ENCODE assay signal across 8 cellular contexts in the genomic region with DNA sequence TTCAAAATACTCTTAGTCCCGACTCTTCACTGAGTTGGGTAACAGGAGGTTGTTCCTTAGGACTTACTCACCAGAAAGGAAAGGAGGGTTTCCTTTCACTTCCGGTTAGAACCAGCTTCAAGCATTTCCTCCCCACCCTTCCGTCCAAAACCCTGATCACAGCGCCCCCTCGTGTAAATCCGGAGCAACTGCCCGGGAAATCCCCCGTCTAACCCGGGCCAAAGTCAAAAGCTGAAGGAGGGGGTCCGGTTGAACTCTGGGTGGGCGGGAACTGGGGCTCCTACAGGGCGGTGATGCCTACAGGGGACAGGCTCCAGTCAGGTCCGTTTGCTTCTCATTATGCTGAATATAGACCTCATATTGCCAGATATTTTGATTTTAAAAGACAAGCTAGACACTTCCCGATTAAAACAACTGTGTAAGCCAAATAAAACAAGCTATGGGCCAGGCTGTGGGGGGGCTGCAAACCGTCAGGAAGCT. TPM values are rescaled to one million over a fixed set of nuclear protein-coding genes. Genes with fewer than 3 reads are reported as not detected.
DNase-seq lines count a peak whose midpoint lies in the region; TF ChIP-seq lines count a peak whose summit lies in the region.

No MANE protein-coding gene starts in this region.

- H3K4me1 Mint-ChIP-seq in activated T-helper 2 cell treated with anti-CD3 and anti-CD28 coated beads, Interferon-gamma antibody, Interleukin-2, Interleukin-4, amounts not matched to agents 10 μg/mL and 5 μg/mL and 100 μg/mL, durations not matched to agents 14 hours and 24 hours and 36 hours (ENCODE audit: low read depth), result peaks cover 2% of the 10 kb centered on the region

- H3K27me3 ChIP-seq in DOHH2 (ENCODE audit: control insufficient read depth, low read length) (no peaks in the 10 kb centered on the region), GM23248 (replicated peaks; ENCODE audit: insufficient read depth) (no peaks in the 10 kb centered on the region), suprapubic skin (no peaks in the 10 kb centered on the region)

- H3K9me2 ChIP-seq in DOHH2 (replicated peaks; ENCODE audit: control insufficient read depth, low read length) (no peaks in the 10 kb centered on the region), GM23248 (ENCODE audit: insufficient read depth) (no peaks in the 10 kb centered on the region)

- H3K27me3 Mint-ChIP-seq in activated T-helper 2 cell treated with anti-CD3 and anti-CD28 coated beads, Interferon-gamma antibody, Interleukin-2, Interleukin-4, amounts not matched to agents 10 μg/mL and 5 μg/mL and 100 μg/mL, durations not matched to agents 14 hours and 24 hours and 36 hours (ENCODE audit: low read depth), result peaks cover 15% of the 10 kb centered on the region

- H3K9me3 ChIP-seq in DOHH2 (ENCODE audit: control insufficient read depth, insufficient read depth, low read length), result no peaks in the 10 kb centered on the region
- no peaks in the 10 kb centered on the region for H3K9me3 ChIP-seq in GM23248 (ENCODE audit: low read depth)
- no peaks in the 10 kb centered on the region for H3K9me3 ChIP-seq in suprapubic skin

- no peaks in the 10 kb centered on the region for H3K36me3 ChIP-seq in DOHH2 (ENCODE audit: control insufficient read depth, low read length)
- no peaks in the 10 kb centered on the region for H3K36me3 ChIP-seq in GM23248 (ENCODE audit: low read depth)
- H3K36me3 ChIP-seq in suprapubic skin, result no peaks in the 10 kb centered on the region

- H3K4me1 ChIP-seq in DOHH2 (ENCODE audit: control insufficient read depth, low read length), result peaks cover 5% of the 10 kb centered on the region
- peaks cover 21% of the 10 kb centered on the region for H3K4me1 ChIP-seq in GM23248 (ENCODE audit: insufficient read depth)
- peaks cover 15% of the 10 kb centered on the region for H3K4me1 ChIP-seq in suprapubic skin

- peak; percentile 81 for TF ChIP-seq CTCF in DOHH2 (IDR thresholded peaks at IDR 0.05; ENCODE audit: low read depth, low read length, poor library complexity, severe bottlenecking)
- TF ChIP-seq CTCF in suprapubic skin (IDR thresholded peaks at IDR 0.05), result peak; percentile 80 to 85

- no peaks in the 10 kb centered on the region for H3K36me3 Mint-ChIP-seq in activated T-helper 2 cell treated with anti-CD3 and anti-CD28 coated beads, Interferon-gamma antibody, Interleukin-2, Interleukin-4, amounts not matched to agents 10 μg/mL and 5 μg/mL and 100 μg/mL, durations not matched to agents 14 hours and 24 hours and 36 hours (ENCODE audit: low read depth)

- WGBS in GM23248 (ENCODE audit: low coverage in 1 of 2, low lambda C conversion rate in 2 of 2, missing lambda C conversion rate in 2 of 2), 2 experiments, result 0 to 1% methylated on average over 12 to 15 of the region's 15 CpGs
- 2% methylated on average over 15 of the region's 15 CpGs for WGBS in suprapubic skin

- intact Hi-C loops in activated T-helper 2 cell treated with anti-CD3 and anti-CD28 coated beads, Interferon-gamma antibody, Interleukin-2, Interleukin-4, amounts not matched to agents 10 μg/mL and 5 μg/mL and 100 μg/mL, durations not matched to agents 14 hours and 24 hours and 36 hours (cut with micrococcal nuclease), result loop anchor here (2.0 to 5.0 kb wide), 2 partner anchors 41 to 52 kb away; a partner anchor contains a TSS

- no peak overlapping the region for H3K27ac Mint-ChIP-seq in activated T-helper 2 cell treated with anti-CD3 and anti-CD28 coated beads, Interferon-gamma antibody, Interleukin-2, Interleukin-4, amounts not matched to agents 10 μg/mL and 5 μg/mL and 100 μg/mL, durations not matched to agents 14 hours and 24 hours and 36 hours

- no peaks in the 10 kb centered on the region for H3K79me2 ChIP-seq in DOHH2 (ENCODE audit: control insufficient read depth, low read length)
- no peaks in the 10 kb centered on the region for H3K79me2 ChIP-seq in GM23248 (ENCODE audit: insufficient read depth)

- in situ Hi-C loops in GM23248 (cut with MboI), result no loop called here

- H4K20me1 ChIP-seq in DOHH2 (ENCODE audit: control insufficient read depth, insufficient read depth, low read depth, low read length), result no peaks in the 10 kb centered on the region
- H4K20me1 ChIP-seq in GM23248 (ENCODE audit: insufficient read depth), result no peaks in the 10 kb centered on the region

- H3K27ac ChIP-seq in DOHH2 (ENCODE audit: low read depth, low read length) (no peak overlapping the region), GM23248 (peak overlapping the region; percentile 12; the same call in 1 of the 2 replicates), suprapubic skin (peak overlapping the region; percentile 77)

- H3K4me2 ChIP-seq in DOHH2 (ENCODE audit: low read length), result peak overlapping the region; percentile 30; the same call in 1 of the 2 replicates
- peak overlapping the region; percentile 77 for H3K4me2 ChIP-seq in GM23248 (ENCODE audit: unreplicated experiment)

- no peak for TF ChIP-seq POLR2A in suprapubic skin (IDR thresholded peaks at IDR 0.05)

- DNase-seq in GM23248 (peak; percentile 95), Kasumi-1 (lab: John Stamatoyannopoulos, UW) (peak; percentile 85 to 86), SHP77 (lab: John Stamatoyannopoulos, UW) (peak; percentile 65 to 80), foreskin melanocyte (peak; percentile 77), occipital lobe (lab: John Stamatoyannopoulos, UW) (peak; percentile 55), suprapubic skin (ENCODE audit: low spot score in 2 of 2) (peak; percentile 88 to 92)
- DNase-seq in activated T-helper 2 cell treated with anti-CD3 and anti-CD28 coated beads, Interferon-gamma antibody, Interleukin-2, Interleukin-4, amounts not matched to agents 10 μg/mL and 5 μg/mL and 100 μg/mL, durations not matched to agents 14 hours and 24 hours and 36 hours (ENCODE audit: low spot score), result peak; percentile 70

- peak overlapping the region; percentile 57 for H3K9ac ChIP-seq in GM23248

- H2AFZ ChIP-seq in GM23248, result peak overlapping the region; percentile 93

- H3F3A ChIP-seq in DOHH2 (ENCODE audit: control insufficient read depth, insufficient read depth) (no peaks in the 10 kb centered on the region), GM23248 (ENCODE audit: insufficient read depth) (peaks cover 6% of the 10 kb centered on the region; the same call in 1 of the 2 replicates)

- no peak overlapping the region for H3K4me3 Mint-ChIP-seq in activated T-helper 2 cell treated with anti-CD3 and anti-CD28 coated beads, Interferon-gamma antibody, Interleukin-2, Interleukin-4, amounts not matched to agents 10 μg/mL and 5 μg/mL and 100 μg/mL, durations not matched to agents 14 hours and 24 hours and 36 hours (ENCODE audit: low read depth)

- no peaks in the 10 kb centered on the region for H3K9me3 Mint-ChIP-seq in activated T-helper 2 cell treated with anti-CD3 and anti-CD28 coated beads, Interferon-gamma antibody, Interleukin-2, Interleukin-4, amounts not matched to agents 10 μg/mL and 5 μg/mL and 100 μg/mL, durations not matched to agents 14 hours and 24 hours and 36 hours

- H3K4me3 ChIP-seq in DOHH2 (ENCODE audit: low read length) (peak overlapping the region; percentile 30; the same call in 1 of the 2 replicates), GM23248 (peak overlapping the region; percentile 60), suprapubic skin (peak overlapping the region; percentile 29)

- no peak for TF ChIP-seq EP300 in suprapubic skin (IDR thresholded peaks at IDR 0.05)

RNA-seq across cellular contexts. Expression of a gene that starts 15.0 kb away (rescaled TPM):
- total RNA-seq in GM23248 (2014; rRNA removed; shearing (Covaris generic)), result 0.13 and 1.9 TPM in 2 replicates
- 4.0 and 4.8 TPM in 2 replicates for polyA plus RNA-seq in GM23248 (2016; fragmentation: Nextera tagmentation; extraction: Ambion mirVana)
- total RNA-seq in activated T-helper 2 cell treated with anti-CD3 and anti-CD28 coated beads, Interferon-gamma antibody, Interleukin-2, Interleukin-4, amounts not matched to agents 10 μg/mL and 5 μg/mL and 100 μg/mL, durations not matched to agents 14 hours and 24 hours and 36 hours, result not detected in 2 replicates
- total RNA-seq in occipital lobe (7.8 TPM), suprapubic skin (1 to 10 TPM; 3.4 to 5.3 (median 4.1) TPM)

RNA-seq across cellular contexts. Expression of a gene that starts 43.0 kb away (rescaled TPM):
- 0.76 and 1.9 TPM in 2 replicates for total RNA-seq in GM23248 (2014; rRNA removed; shearing (Covaris generic))
- 0.58 and 0.83 TPM in 2 replicates for polyA plus RNA-seq in GM23248 (2016; fragmentation: Nextera tagmentation; extraction: Ambion mirVana)
- total RNA-seq in activated T-helper 2 cell treated with anti-CD3 and anti-CD28 coated beads, Interferon-gamma antibody, Interleukin-2, Interleukin-4, amounts not matched to agents 10 μg/mL and 5 μg/mL and 100 μg/mL, durations not matched to agents 14 hours and 24 hours and 36 hours, result 0.11 TPM in 1 of 2 replicates, not detected in the other
- total RNA-seq in occipital lobe (31.0 TPM), suprapubic skin (10 to 100 TPM; 10.0 to 24.5 (median 14.8) TPM)

RNA-seq across cellular contexts. Expression of a gene that starts 53.6 kb away (rescaled TPM):
- total RNA-seq in GM23248 (2014; rRNA removed; shearing (Covaris generic)), result 0.22 and 0.76 TPM in 2 replicates
- 0.66 and 2.6 TPM in 2 replicates for polyA plus RNA-seq in GM23248 (2016; fragmentation: Nextera tagmentation; extraction: Ambion mirVana)
- total RNA-seq in activated T-helper 2 cell treated with anti-CD3 and anti-CD28 coated beads, Interferon-gamma antibody, Interleukin-2, Interleukin-4, amounts not matched to agents 10 μg/mL and 5 μg/mL and 100 μg/mL, durations not matched to agents 14 hours and 24 hours and 36 hours, result not detected in 2 replicates
- total RNA-seq in occipital lobe (9.4 TPM), suprapubic skin (10 to 100 TPM in 1 of 4 donors, 1 to 10 TPM in 3; 2.1 to 12.7 (median 7.5) TPM)
